In the genomic region with DNA sequence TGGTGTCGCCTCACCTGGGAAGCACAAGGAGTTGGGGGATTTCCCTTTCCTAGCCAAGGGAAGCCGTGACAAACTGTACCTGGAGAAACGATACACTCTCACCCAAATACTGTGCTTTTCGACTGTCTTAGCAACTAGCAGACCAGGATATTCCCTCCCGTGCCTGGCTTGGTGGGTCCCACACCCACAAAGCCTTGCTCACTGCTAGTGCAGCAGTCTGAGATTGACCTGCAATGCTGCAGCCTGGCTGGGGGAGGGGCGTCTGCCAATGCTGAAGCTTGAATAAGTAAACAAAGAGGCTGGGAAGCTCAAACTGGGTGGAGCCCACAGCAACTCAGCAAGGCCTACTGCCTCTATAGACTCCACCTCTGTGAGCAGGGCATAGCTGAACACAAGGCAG, we compare ENCODE assay signal across 7 cellular contexts.
DNase-seq lines count a peak whose midpoint lies in the region; TF ChIP-seq lines count a peak whose summit lies in the region.
"Not testable (repeated sequence)": the region's sequence is repeated elsewhere in the genome, so short reads cannot be mapped to it uniquely, and the experiment has no call there.

No MANE protein-coding gene starts in this region.

- peak overlapping the region; percentile 29 for H3K27ac Mint-ChIP-seq in glutamatergic neuron (ENCODE audit: unreplicated experiment)

- WGBS in mesenchymal stem cell: 65% methylated on average over 6 of the region's 6 CpGs

- not testable (repeated sequence) for H2BK12ac ChIP-seq in mesenchymal stem cell (ENCODE audit: low read length in 2 of 2)

- not testable (repeated sequence) for H3K27me3 Mint-ChIP-seq in glutamatergic neuron (ENCODE audit: unreplicated experiment)

- H2AFZ ChIP-seq in mesenchymal stem cell (ENCODE audit: low read depth, low read length): peak overlapping the region; percentile 46

- H3K4ac ChIP-seq in mesenchymal stem cell (ENCODE audit: low read depth in 1 of 2, low read length in 2 of 2): peak overlapping the region in 1 of 2 experiments; percentile 30

- H2AK5ac ChIP-seq in mesenchymal stem cell (ENCODE audit: low read length, severe bottlenecking): not testable (repeated sequence)

- H3K14ac ChIP-seq in mesenchymal stem cell (ENCODE audit: low read length in 2 of 2): not testable (repeated sequence)

- not testable (repeated sequence) for H3K9me3 Mint-ChIP-seq in glutamatergic neuron (ENCODE audit: unreplicated experiment)

- H3K4me2 ChIP-seq in mesenchymal stem cell (ENCODE audit: low read length, poor library complexity, severe bottlenecking): not testable (repeated sequence)

- H3K4me3 Mint-ChIP-seq in glutamatergic neuron (ENCODE audit: unreplicated experiment): not testable (repeated sequence)

- not testable (repeated sequence) for H2BK5ac ChIP-seq in mesenchymal stem cell (ENCODE audit: low read depth, low read length, poor library complexity, severe bottlenecking)

- not testable (repeated sequence) for H3K4me1 ChIP-seq in ES-I3 (ENCODE audit: insufficient read depth, low read length); mesenchymal stem cell (ENCODE audit: control insufficient read depth, insufficient read depth, low read depth, low read length)

- H3K18ac ChIP-seq in mesenchymal stem cell (ENCODE audit: low read depth in 1 of 2, low read length in 2 of 2): peak overlapping the region; percentile 11 to 33

- peak overlapping the region; percentile 59; the same call in 1 of the 2 replicates for H3K9ac ChIP-seq in ES-I3 (ENCODE audit: low read depth, low read length)
- not testable (repeated sequence) for H3K9ac ChIP-seq in mesenchymal stem cell (ENCODE audit: low read length)

- H3K27ac ChIP-seq in mesenchymal stem cell (ENCODE audit: low read length, poor library complexity, severe bottlenecking): not testable (repeated sequence)

- H3K4me1 Mint-ChIP-seq in glutamatergic neuron (ENCODE audit: low read depth, unreplicated experiment): not testable (repeated sequence)

- H2BK15ac ChIP-seq in mesenchymal stem cell (ENCODE audit: low read depth, poor library complexity, severe bottlenecking): not testable (repeated sequence)

- not testable (repeated sequence) for H3K23ac ChIP-seq in mesenchymal stem cell (ENCODE audit: low read length in 2 of 2)

- H3K4me3 ChIP-seq in mesenchymal stem cell (ENCODE audit: insufficient read depth in 1 of 2, low read depth in 1 of 2, low read length in 2 of 2): not testable (repeated sequence)

- not testable (repeated sequence) for H3K79me1 ChIP-seq in mesenchymal stem cell (replicated peaks; ENCODE audit: low read length, poor library complexity, severe bottlenecking)

- H3K27me3 ChIP-seq in mesenchymal stem cell (ENCODE audit: control insufficient read depth in 1 of 2, insufficient read depth in 1 of 2, low read length in 2 of 2): not testable (repeated sequence)

- H4K91ac ChIP-seq in mesenchymal stem cell (ENCODE audit: low read length): not testable (repeated sequence)

- DNase-seq in NCI-H1417 (lab: John Stamatoyannopoulos, UW) (peak; percentile 6 to 58 (median 29)), NCI-H748 (lab: John Stamatoyannopoulos, UW; ENCODE audit: unreplicated experiment) (peak; percentile 70), SK-N-DZ (ENCODE audit: low spot score) (peak; percentile 6), glutamatergic neuron (peak; percentile 69), mesenchymal stem cell (peak; percentile 12), renal cortical epithelial cell (ENCODE audit: low read depth) (peak; percentile 5)

- TF ChIP-seq CTCF in glutamatergic neuron (IDR thresholded peaks at IDR 0.05; ENCODE audit: partially characterized antibody, unreplicated experiment): not testable (repeated sequence)

- not testable (repeated sequence) for H3K9me3 ChIP-seq in ES-I3 (ENCODE audit: control insufficient read depth, insufficient read depth, low read length); mesenchymal stem cell (ENCODE audit: control insufficient read depth, low read length)

- H3K36me3 ChIP-seq in ES-I3 (ENCODE audit: insufficient read depth, low read length); mesenchymal stem cell (ENCODE audit: control insufficient read depth in 1 of 2, insufficient read depth in 2 of 2, low read depth in 1 of 2, low read length in 2 of 2): not testable (repeated sequence)

- not testable (repeated sequence) for H2BK120ac ChIP-seq in mesenchymal stem cell (ENCODE audit: low read depth, low read length)

- H4K8ac ChIP-seq in mesenchymal stem cell (ENCODE audit: low read length): peak overlapping the region; percentile 72

- H3K36me3 Mint-ChIP-seq in glutamatergic neuron (ENCODE audit: unreplicated experiment): peaks cover 14% of the 10 kb centered on the region

Comparison
In these comparisons a context has a peak if more than half of its experiments do, and no peak if none do; other contexts are left out.
1. DNase-seq: peak in every context shown above with its lines; median percentile 70 in NCI-H748; 69 in glutamatergic neuron; 29 in NCI-H1417; 12 in mesenchymal stem cell; 6 in SK-N-DZ; 5 in renal cortical epithelial cell.